ENCODE assay signal across 1 cellular context in the genomic region with DNA sequence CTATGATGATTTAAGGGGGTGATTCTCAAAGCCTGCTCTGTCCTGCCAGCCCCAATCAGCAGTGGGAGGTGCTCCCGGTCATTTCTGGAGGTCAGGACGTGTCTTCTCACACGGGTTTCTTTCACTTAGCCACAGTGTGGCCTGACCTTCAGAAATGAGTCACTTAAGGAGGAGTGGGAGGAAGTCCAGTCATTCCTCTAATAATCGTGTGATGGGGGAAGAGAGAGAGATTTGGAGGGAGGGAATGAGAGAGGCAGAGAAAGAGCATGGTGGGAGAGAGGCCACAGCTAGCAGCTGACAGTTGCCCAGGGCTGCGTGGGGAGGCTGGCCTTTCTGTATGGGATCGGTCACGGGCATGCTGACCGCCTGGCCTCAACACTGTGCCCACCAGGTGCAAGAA.
TF ChIP-seq lines count a peak whose summit lies in the region.

No MANE protein-coding gene starts in this region.

TF ChIP-seq in GM12878, 131 proteins besides CTCF, POLR2A, EP300 and RAD21 (continued from another document):
- TF ChIP-seq, protein P1, sequence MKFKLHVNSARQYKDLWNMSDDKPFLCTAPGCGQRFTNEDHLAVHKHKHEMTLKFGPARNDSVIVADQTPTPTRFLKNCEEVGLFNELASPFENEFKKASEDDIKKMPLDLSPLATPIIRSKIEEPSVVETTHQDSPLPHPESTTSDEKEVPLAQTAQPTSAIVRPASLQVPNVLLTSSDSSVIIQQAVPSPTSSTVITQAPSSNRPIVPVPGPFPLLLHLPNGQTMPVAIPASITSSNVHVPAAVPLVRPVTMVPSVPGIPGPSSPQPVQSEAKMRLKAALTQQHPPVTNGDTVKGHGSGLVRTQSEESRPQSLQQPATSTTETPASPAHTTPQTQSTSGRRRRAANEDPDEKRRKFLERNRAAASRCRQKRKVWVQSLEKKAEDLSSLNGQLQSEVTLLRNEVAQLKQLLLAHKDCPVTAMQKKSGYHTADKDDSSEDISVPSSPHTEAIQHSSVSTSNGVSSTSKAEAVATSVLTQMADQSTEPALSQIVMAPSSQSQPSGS (IDR thresholded peaks at IDR 0.05; ENCODE audit: low read length): peak; percentile 40; the same call in 1 of the 2 replicates
- TF ChIP-seq EED (IDR thresholded peaks at IDR 0.05; ENCODE audit: low read depth) (peak; percentile 34; the same call in 1 of the 2 replicates), BCL11A (IDR thresholded peaks at IDR 0.05; ENCODE audit: low read depth, low read length) (peak; percentile 63; the same call in 1 of the 2 replicates)
